Comparison of ENCODE assay signal across 10 cellular contexts in genomic region chr15:48925714-48926223, GRCh38. TPM values are rescaled to one million over a fixed set of nuclear protein-coding genes. Genes with fewer than 3 reads are reported as not detected.
DNase-seq lines count a peak whose midpoint lies in the region; ATAC-seq, FAIRE-seq and TF ChIP-seq lines count a peak whose summit lies in the region.
"Had no signal": no experiment of that assay in that cellular context is flagged by ENCODE, and none has a peak within 500 bp of the region (broad histone marks: within the 10 kb centered on the region; RNA-seq: fewer than 3 reads in every experiment).

No MANE protein-coding gene starts in this region.

- H3K4me3 Mint-ChIP-seq in stimulated activated effector memory CD8-positive, alpha-beta T cell treated with anti-CD3 and anti-CD28 coated beads, Interleukin-12 subunit alpha, Interleukin-12 subunit beta, amount 100 ng/mL, for 72 hours, result peak overlapping the region; percentile 2
- H3K4me3 Mint-ChIP-seq in CD4-positive, alpha-beta T cell, result no peak overlapping the region
- H3K4me3 Mint-ChIP-seq: naive B cell had no signal

- FAIRE-seq in RCC 7860 (lab: Jason Lieb, UNC), result peak; percentile 92

- H3K27ac Mint-ChIP-seq in stimulated activated effector memory CD8-positive, alpha-beta T cell treated with anti-CD3 and anti-CD28 coated beads, Interleukin-12 subunit alpha, Interleukin-12 subunit beta, amount 100 ng/mL, for 72 hours, result peak overlapping the region; percentile 65
- H3K27ac Mint-ChIP-seq in CD4-positive, alpha-beta T cell, result no peak overlapping the region
- H3K27ac Mint-ChIP-seq: naive B cell had no signal

- H3K9me3 Mint-ChIP-seq in stimulated activated effector memory CD8-positive, alpha-beta T cell treated with anti-CD3 and anti-CD28 coated beads, Interleukin-12 subunit alpha, Interleukin-12 subunit beta, amount 100 ng/mL, for 72 hours, result peaks cover 2% of the 10 kb centered on the region
- H3K9me3 Mint-ChIP-seq in CD4-positive, alpha-beta T cell, result no peaks in the 10 kb centered on the region

- POLR2A ChIA-PET in CD4-positive, alpha-beta T cell (lab: Charles Lee), result no interaction called here

- peak; percentile 67 for DNase-seq in activated CD8-positive, alpha-beta memory T cell treated with anti-CD3 and anti-CD28 coated beads for 24 hours
- no peak for DNase-seq in activated CD8-positive, alpha-beta memory T cell treated with anti-CD3 and anti-CD28 coated beads, Interleukin-2, amount 50 U/mL, for 4 hours
- peak; percentile 97 for DNase-seq in RCC 7860 (ENCODE audit: low spot score)
- DNase-seq in dermis blood vessel endothelial cell, result peak; percentile 62
- DNase-seq in stimulated activated effector memory CD8-positive, alpha-beta T cell treated with anti-CD3 and anti-CD28 coated beads, Interleukin-12 subunit alpha, Interleukin-12 subunit beta, amount 100 ng/mL, for 72 hours (ENCODE audit: low spot score in 2 of 2), result peak in 1 of 2 donors; percentile 60
- no peak for DNase-seq in CD4-positive, alpha-beta T cell
- DNase-seq in NCI-H187 treated with DMSO at 0.1 percent for 48 hours (lab: John Stamatoyannopoulos, UW), result no peak
- DNase-seq: naive B cell, upper lobe of left lung had no signal

- H3K27ac ChIP-seq in CD4-positive, alpha-beta T cell (ENCODE audit: low read depth, low read length), result no peak overlapping the region
- H3K27ac ChIP-seq: upper lobe of left lung had no signal

- CTCF ChIA-PET in CD4-positive, alpha-beta T cell (lab: Charles Lee), result no interaction called here

- H3K9me3 ChIP-seq in CD4-positive, alpha-beta T cell (ENCODE audit: control insufficient read depth, low read length), result no peaks in the 10 kb centered on the region
- H3K9me3 ChIP-seq: upper lobe of left lung had no signal

- peaks cover 58% of the 10 kb centered on the region for H3K4me1 Mint-ChIP-seq in stimulated activated effector memory CD8-positive, alpha-beta T cell treated with anti-CD3 and anti-CD28 coated beads, Interleukin-12 subunit alpha, Interleukin-12 subunit beta, amount 100 ng/mL, for 72 hours
- H3K4me1 Mint-ChIP-seq in CD4-positive, alpha-beta T cell (ENCODE audit: low read depth), result no peaks in the 10 kb centered on the region
- H3K4me1 Mint-ChIP-seq: naive B cell had no signal

- intact Hi-C loops in CD4-positive, alpha-beta T cell (cut with DNase I, micrococcal nuclease), result no loop called here

- ATAC-seq in stimulated activated effector memory CD8-positive, alpha-beta T cell treated with anti-CD3 and anti-CD28 coated beads, Interleukin-12 subunit alpha, Interleukin-12 subunit beta, amount 100 ng/mL, for 72 hours, result peak; percentile 63
- ATAC-seq in CD4-positive, alpha-beta T cell (ENCODE audit: poor library complexity), result no peak
- ATAC-seq in GM21576 (IDR thresholded peaks at IDR 0.05; ENCODE audit: unreplicated experiment), result no peak

- H3K27me3 ChIP-seq in CD4-positive, alpha-beta T cell (ENCODE audit: control insufficient read depth, insufficient read depth, low read length), result no peaks in the 10 kb centered on the region
- H3K27me3 ChIP-seq: upper lobe of left lung had no signal

- peaks cover 48% of the 10 kb centered on the region for H3K27me3 Mint-ChIP-seq in CD4-positive, alpha-beta T cell

- peaks cover 15% of the 10 kb centered on the region for H3K36me3 Mint-ChIP-seq in stimulated activated effector memory CD8-positive, alpha-beta T cell treated with anti-CD3 and anti-CD28 coated beads, Interleukin-12 subunit alpha, Interleukin-12 subunit beta, amount 100 ng/mL, for 72 hours
- H3K36me3 Mint-ChIP-seq in CD4-positive, alpha-beta T cell (ENCODE audit: low read depth), result no peaks in the 10 kb centered on the region
- H3K36me3 Mint-ChIP-seq: naive B cell had no signal

- TF ChIP-seq CTCF in CD4-positive, alpha-beta T cell (IDR thresholded peaks at IDR 0.05), result no peak

RNA-seq across cellular contexts. Expression of gene SHC4, which starts 38.0 kb away (rescaled TPM):
- 0.17 and 0.23 TPM in 2 replicates for total RNA-seq in dermis blood vessel endothelial cell
- total RNA-seq in CD4-positive, alpha-beta T cell, result not detected

RNA-seq across cellular contexts. Expression of gene EID1, which starts 47.8 kb away (rescaled TPM):
- total RNA-seq in dermis blood vessel endothelial cell, result 281 and 342 TPM in 2 replicates
- total RNA-seq in CD4-positive, alpha-beta T cell, result 10 to 100 TPM; 41.0 to 45.3 TPM

Comparison
In these comparisons a context has a peak if more than half of its experiments do, and no peak if none do; other contexts are left out.
1. DNase-seq: peak in activated CD8-positive, alpha-beta memory T cell treated with anti-CD3 and anti-CD28 coated beads for 24 hours (single experiment), RCC 7860 (single experiment) and dermis blood vessel endothelial cell (single experiment); none in activated CD8-positive, alpha-beta memory T cell treated with anti-CD3 and anti-CD28 coated beads, Interleukin-2, amount 50 U/mL, for 4 hours (single experiment), CD4-positive, alpha-beta T cell (0 of 10) and NCI-H187 treated with DMSO at 0.1 percent for 48 hours (single experiment).